19 cellular contexts compared by ENCODE assay signal in the genomic region with DNA sequence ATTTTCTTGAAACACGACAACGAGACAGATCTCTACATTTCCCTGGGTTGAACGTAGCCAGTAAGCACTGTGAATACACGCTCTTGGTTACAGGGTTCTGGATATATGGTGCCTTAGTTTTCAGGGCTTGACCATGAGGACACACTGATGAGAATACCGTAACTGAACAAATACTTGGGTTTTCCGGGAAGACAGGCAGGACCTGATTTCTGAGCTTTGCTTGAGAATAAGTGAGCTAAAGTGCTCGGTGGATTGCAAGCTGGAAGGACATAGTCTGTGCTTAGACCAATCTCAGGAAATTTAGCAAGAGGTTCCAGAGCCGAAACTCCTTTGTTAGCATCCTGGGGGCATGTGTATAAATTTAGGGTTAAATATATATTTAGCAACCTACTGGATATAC. TPM values are rescaled to one million over a fixed set of nuclear protein-coding genes. Genes with fewer than 3 reads are reported as not detected.
"Had no signal": no experiment of that assay in that cellular context is flagged by ENCODE, and none has a peak within 500 bp of the region (broad histone marks: within the 10 kb centered on the region; RNA-seq: fewer than 3 reads in every experiment).

No MANE protein-coding gene starts in this region.

- H3K36me3 ChIP-seq: prostate gland, spleen, tibial artery had no signal

- H3K27me3 Mint-ChIP-seq: stimulated activated memory B cell treated with anti-CD40 and anti-IgM and Interleukin-4, amounts not matched to agents 10 μg/mL and 1 μg/mL and 100 μg/mL, for 72 hours had no signal

- H3K9me3 Mint-ChIP-seq: stimulated activated memory B cell treated with anti-CD40 and anti-IgM and Interleukin-4, amounts not matched to agents 10 μg/mL and 1 μg/mL and 100 μg/mL, for 72 hours had no signal

- H3K36me3 Mint-ChIP-seq: activated naive CD4-positive, alpha-beta T cell treated with anti-CD3 and anti-CD28 coated beads, Interleukin-2, amount 50 U/mL, for 24 hours; stimulated activated memory B cell treated with anti-CD40 and anti-IgM and Interleukin-4, amounts not matched to agents 10 μg/mL and 1 μg/mL and 100 μg/mL, for 72 hours had no signal

- H3K9me3 ChIP-seq: prostate gland, SK-N-SH, tibial artery had no signal

- H3K4me1 Mint-ChIP-seq: activated CD4-positive, alpha-beta T cell treated with anti-CD3 and anti-CD28 coated beads for 36 hours; activated naive CD4-positive, alpha-beta T cell treated with anti-CD3 and anti-CD28 coated beads, Interleukin-2, amount 50 U/mL, for 24 hours; stimulated activated memory B cell treated with anti-CD40 and anti-IgM and Interleukin-4, amounts not matched to agents 10 μg/mL and 1 μg/mL and 100 μg/mL, for 72 hours had no signal

- H3K9ac ChIP-seq: SK-N-SH had no signal

- DNase-seq: activated CD4-positive, alpha-beta T cell treated with anti-CD3 and anti-CD28 coated beads for 36 hours; activated effector memory CD4-positive, alpha-beta T cell treated with Interleukin-2 at 50 U/mL for 16 hours; amniotic stem cell; cerebellar nuclear complex; dermis blood vessel endothelial cell; kidney; mesenchymal stem cell; spleen; stimulated activated CD4-positive, alpha-beta T cell treated with anti-CD3 and anti-CD28 coated beads, Interleukin-1b, Interleukin-23, amount 100 ng/mL, for 48 hours; T-helper 1 cell; tibial artery had no signal

- ATAC-seq: activated CD4-positive, alpha-beta T cell treated with anti-CD3 and anti-CD28 coated beads for 36 hours; esophagus mucosa; stimulated activated memory B cell treated with anti-CD40 and anti-IgM and Interleukin-4, amounts not matched to agents 10 μg/mL and 1 μg/mL and 100 μg/mL, for 72 hours had no signal

- H3K4me1 ChIP-seq: prostate gland, spleen had no signal

- H3K27ac ChIP-seq: prostate gland, spleen, tibial artery, VCaP had no signal

- H3K4me3 ChIP-seq: prostate gland, tibial artery had no signal

- H3K27ac Mint-ChIP-seq: activated CD4-positive, alpha-beta T cell treated with anti-CD3 and anti-CD28 coated beads for 36 hours; activated naive CD4-positive, alpha-beta T cell treated with anti-CD3 and anti-CD28 coated beads, Interleukin-2, amount 50 U/mL, for 24 hours; stimulated activated memory B cell treated with anti-CD40 and anti-IgM and Interleukin-4, amounts not matched to agents 10 μg/mL and 1 μg/mL and 100 μg/mL, for 72 hours had no signal

- H3K4me3 Mint-ChIP-seq: activated CD4-positive, alpha-beta T cell treated with anti-CD3 and anti-CD28 coated beads for 36 hours; activated naive CD4-positive, alpha-beta T cell treated with anti-CD3 and anti-CD28 coated beads, Interleukin-2, amount 50 U/mL, for 24 hours; stimulated activated memory B cell treated with anti-CD40 and anti-IgM and Interleukin-4, amounts not matched to agents 10 μg/mL and 1 μg/mL and 100 μg/mL, for 72 hours had no signal

RNA-seq across cellular contexts. Expression of gene TACR3, which starts 0.9 kb away (rescaled TPM):
- total RNA-seq: activated CD4-positive, alpha-beta T cell treated with anti-CD3 and anti-CD28 coated beads for 36 hours; dermis blood vessel endothelial cell; esophagus mucosa; glomerular endothelial cell; kidney; left ventricle myocardium superior; prostate gland; spleen had no signal
- polyA plus RNA-seq: SK-N-SH, spleen had no signal
